8 cellular contexts compared by ENCODE assay signal in genomic region chr3:52246264-52246620, GRCh38. TPM values are rescaled to one million over a fixed set of nuclear protein-coding genes. Genes with fewer than 3 reads are reported as not detected.
A peak's percentile ranks its signal among the peaks of the same experiment; 100 is the strongest.
DNase-seq lines count a peak whose midpoint lies in the region; ATAC-seq, FAIRE-seq and TF ChIP-seq lines count a peak whose summit lies in the region.

No MANE protein-coding gene starts in this region.

- H3K4me2 ChIP-seq in A549, result peak overlapping the region; percentile 97

- ATAC-seq in A549 (peak; percentile 25 to 49; a peak in 4 of 6 replicates), GM19463 (IDR thresholded peaks at IDR 0.05; ENCODE audit: unreplicated experiment) (no peak)

- H3K9me3 ChIP-seq in A549 (no peaks in the 10 kb centered on the region), HUES6 (ENCODE audit: control insufficient read depth, insufficient read depth, low read depth, low read length) (peaks cover 5% of the 10 kb centered on the region; the same call in 1 of the 2 replicates), mucosa of stomach (ENCODE audit: control insufficient read depth, low read length) (no peaks in the 10 kb centered on the region)

- CTCF ChIA-PET in A549 (lab: Yijun Ruan, JAX), result interaction anchor here (1.1 to 4.5 kb wide), 4 partner anchors 14 to 34 kb away, joined by 3 to 26 read pairs (median 6); no protein-coding TSS in a partner anchor

- FAIRE-seq in A549 (lab: Jason Lieb, UNC), result no peak

- peaks cover 32% of the 10 kb centered on the region for H3K27me3 ChIP-seq in HUES6 (ENCODE audit: control insufficient read depth, insufficient read depth, low read length)
- no peaks in the 10 kb centered on the region for H3K27me3 ChIP-seq in mucosa of stomach (ENCODE audit: control insufficient read depth, insufficient read depth, low read length)

- WGBS in A549 (ENCODE audit: missing lambda C conversion rate), result 56% methylated on average over 7 of the region's 8 CpGs

- TF ChIP-seq POLR2A in A549 (IDR thresholded peaks at IDR 0.05; ENCODE audit: low read length), result no peak

- H3K36me3 ChIP-seq in HUES6 (ENCODE audit: control insufficient read depth, insufficient read depth, low read length), result peaks cover 15% of the 10 kb centered on the region
- no peaks in the 10 kb centered on the region for H3K36me3 ChIP-seq in mucosa of stomach (ENCODE audit: control insufficient read depth, insufficient read depth, low read length)

- H3K9ac ChIP-seq in HUES6 (ENCODE audit: low read length) (peak overlapping the region; percentile 42), mucosa of stomach (ENCODE audit: low read length) (peak overlapping the region; percentile 67)

- DNase-seq in A549 (ENCODE audit: low read depth in 1 of 2, low spot score in 1 of 2) (no peak), choroid plexus epithelial cell (ENCODE audit: low read depth) (no peak), EL (no peak), AG08395 (ENCODE audit: low spot score) (no peak), hippocampal formation (lab: John Stamatoyannopoulos, UW) (no peak)

- POLR2A ChIA-PET in A549 (lab: Yijun Ruan, JAX), result interaction anchor here (1.9 kb wide), 1 partner anchor 32 kb away, joined by 10 read pairs; the partner anchor contains the start of gene WDR82

- TF ChIP-seq CTCF in A549 (IDR thresholded peaks at IDR 0.05) (no peak), choroid plexus epithelial cell (conservative IDR thresholded peaks at IDR 0.05; ENCODE audit: low read depth, low read length) (no peak)

- TF ChIP-seq EP300 in A549 (IDR thresholded peaks at IDR 0.05), result no peak

- H3K4me3 ChIP-seq in A549 (peak overlapping the region; percentile 71), HUES6 (ENCODE audit: low read depth, low read length) (peak overlapping the region; percentile 59), choroid plexus epithelial cell (ENCODE audit: low read depth, low read length) (peak overlapping the region; percentile 65), mucosa of stomach (ENCODE audit: low read length) (peak overlapping the region; percentile 33)

- peak overlapping the region; percentile 83 to 93 for H3K27ac ChIP-seq in A549
- no peak overlapping the region for H3K27ac ChIP-seq in HUES6 (ENCODE audit: low read depth, low read length)

- H3K4me1 ChIP-seq in A549, result peaks cover 5% of the 10 kb centered on the region; the same call in 2 of the 3 replicates
- H3K4me1 ChIP-seq in HUES6 (ENCODE audit: control insufficient read depth, insufficient read depth, low read length), result peaks cover 11% of the 10 kb centered on the region; the same call in 1 of the 2 replicates
- peaks cover 24% of the 10 kb centered on the region for H3K4me1 ChIP-seq in mucosa of stomach (ENCODE audit: control insufficient read depth, insufficient read depth, low read length)

- no peak for TF ChIP-seq RAD21 in A549 (conservative IDR thresholded peaks at IDR 0.05 in 1 of 2, IDR thresholded peaks at IDR 0.05 in 1 of 2)

TF ChIP-seq in A549, 52 proteins besides CTCF, POLR2A, EP300 and RAD21:
- TF ChIP-seq KDM1A (IDR thresholded peaks at IDR 0.05; ENCODE audit: low read depth) (no peak), CBX8 (IDR thresholded peaks at IDR 0.05) (no peak), ZNF302 (CRISPR knock-in tag; IDR thresholded peaks at IDR 0.05) (no peak), GATA3 (IDR thresholded peaks at IDR 0.05; ENCODE audit: borderline replicate concordance) (no peak), RARB (CRISPR knock-in tag; IDR thresholded peaks at IDR 0.05) (no peak), EHMT2 (IDR thresholded peaks at IDR 0.05; ENCODE audit: low read depth) (no peak), CEBPB (IDR thresholded peaks at IDR 0.05) (no peak), SREBF2 (IDR thresholded peaks at IDR 0.05) (no peak), POLR2AphosphoS2 (conservative IDR thresholded peaks at IDR 0.05; ENCODE audit: low read length) (no peak), HOXA7 (CRISPR knock-in tag; IDR thresholded peaks at IDR 0.05) (no peak), NPAS2 (CRISPR knock-in tag; IDR thresholded peaks at IDR 0.05; ENCODE audit: borderline replicate concordance) (no peak), BHLHE40 (IDR thresholded peaks at IDR 0.05; ENCODE audit: low read depth, low read length) (no peak)
- TF ChIP-seq, protein P1, sequence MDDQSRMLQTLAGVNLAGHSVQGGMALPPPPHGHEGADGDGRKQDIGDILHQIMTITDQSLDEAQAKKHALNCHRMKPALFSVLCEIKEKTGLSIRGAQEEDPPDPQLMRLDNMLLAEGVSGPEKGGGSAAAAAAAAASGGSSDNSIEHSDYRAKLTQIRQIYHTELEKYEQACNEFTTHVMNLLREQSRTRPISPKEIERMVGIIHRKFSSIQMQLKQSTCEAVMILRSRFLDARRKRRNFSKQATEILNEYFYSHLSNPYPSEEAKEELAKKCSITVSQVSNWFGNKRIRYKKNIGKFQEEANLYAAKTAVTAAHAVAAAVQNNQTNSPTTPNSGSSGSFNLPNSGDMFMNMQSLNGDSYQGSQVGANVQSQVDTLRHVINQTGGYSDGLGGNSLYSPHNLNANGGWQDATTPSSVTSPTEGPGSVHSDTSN (IDR thresholded peaks at IDR 0.05), result no peak
- TF ChIP-seq, protein P2, sequence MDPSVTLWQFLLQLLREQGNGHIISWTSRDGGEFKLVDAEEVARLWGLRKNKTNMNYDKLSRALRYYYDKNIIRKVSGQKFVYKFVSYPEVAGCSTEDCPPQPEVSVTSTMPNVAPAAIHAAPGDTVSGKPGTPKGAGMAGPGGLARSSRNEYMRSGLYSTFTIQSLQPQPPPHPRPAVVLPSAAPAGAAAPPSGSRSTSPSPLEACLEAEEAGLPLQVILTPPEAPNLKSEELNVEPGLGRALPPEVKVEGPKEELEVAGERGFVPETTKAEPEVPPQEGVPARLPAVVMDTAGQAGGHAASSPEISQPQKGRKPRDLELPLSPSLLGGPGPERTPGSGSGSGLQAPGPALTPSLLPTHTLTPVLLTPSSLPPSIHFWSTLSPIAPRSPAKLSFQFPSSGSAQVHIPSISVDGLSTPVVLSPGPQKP (IDR thresholded peaks at IDR 0.05; ENCODE audit: low read depth, low read length), result no peak

RNA-seq across cellular contexts. Expression of gene PPM1M, which starts 0.7 kb away (rescaled TPM):
- 6.3 and 8.8 TPM in 2 replicates for polyA plus RNA-seq in A549 (2011; rRNA removed)
- 6.3 and 6.6 TPM in 2 replicates for polyA plus RNA-seq in A549 (2012; cell fraction: cytosol; rRNA removed)
- polyA plus RNA-seq in A549 (2012; cell fraction: nucleus; rRNA removed), result 12.4 and 13.8 TPM in 2 replicates
- 5.8 to 8.0 TPM (median 5.9 TPM) in 3 replicates for polyA plus RNA-seq in A549 (2017; fragmentation: RNase III; extraction: RNeasy Plus Mini Kit Qiagen cat#74134 plus additional on column Dnase treatment)
- 6.3 and 7.6 TPM in 2 replicates for polyA minus RNA-seq in A549 (2011; rRNA and poly(A)+ RNA removed)

RNA-seq across cellular contexts. Expression of gene TWF2, which starts 7.3 kb away (rescaled TPM):
- polyA plus RNA-seq in A549 (2011; rRNA removed), result 36.8 and 46.3 TPM in 2 replicates
- 102 and 123 TPM in 2 replicates for polyA plus RNA-seq in A549 (2012; cell fraction: cytosol; rRNA removed)
- polyA plus RNA-seq in A549 (2012; cell fraction: nucleus; rRNA removed), result 130 and 152 TPM in 2 replicates
- polyA plus RNA-seq in A549 (2017; fragmentation: RNase III; extraction: RNeasy Plus Mini Kit Qiagen cat#74134 plus additional on column Dnase treatment), result 50.5 to 55.4 TPM (median 53.6 TPM) in 3 replicates
- polyA minus RNA-seq in A549 (2011; rRNA and poly(A)+ RNA removed), result 32.6 and 42.2 TPM in 2 replicates

RNA-seq across cellular contexts. Expression of gene TLR9, which starts 20.8 kb away (rescaled TPM):
- polyA plus RNA-seq in A549 (2011; rRNA removed) (0.04 and 0.12 TPM in 2 replicates), A549 (2017; fragmentation: RNase III; extraction: RNeasy Plus Mini Kit Qiagen cat#74134 plus additional on column Dnase treatment) (not detected in 3 replicates)
- not detected in 2 replicates for polyA plus RNA-seq in A549 (2012; cell fraction: cytosol; rRNA removed)
- 0.18 and 0.48 TPM in 2 replicates for polyA plus RNA-seq in A549 (2012; cell fraction: nucleus; rRNA removed)
- polyA minus RNA-seq in A549 (2011; rRNA and poly(A)+ RNA removed), result 0.10 TPM in 1 of 2 replicates, not detected in the other

RNA-seq across cellular contexts. Expression of gene WDR82, which starts 32.2 kb away (rescaled TPM):
- polyA plus RNA-seq in A549 (2011; rRNA removed), result 52.7 and 58.5 TPM in 2 replicates
- 22.9 and 30.7 TPM in 2 replicates for polyA plus RNA-seq in A549 (2012; cell fraction: cytosol; rRNA removed)
- polyA plus RNA-seq in A549 (2012; cell fraction: nucleus; rRNA removed), result 9.2 and 12.6 TPM in 2 replicates
- 50.6 to 53.8 TPM (median 52.4 TPM) in 3 replicates for polyA plus RNA-seq in A549 (2017; fragmentation: RNase III; extraction: RNeasy Plus Mini Kit Qiagen cat#74134 plus additional on column Dnase treatment)
- 42.8 and 42.9 TPM in 2 replicates for polyA minus RNA-seq in A549 (2011; rRNA and poly(A)+ RNA removed)

RNA-seq across cellular contexts. Expression of gene GLYCTK, which starts 41.4 kb away (rescaled TPM):
- polyA plus RNA-seq in A549 (2011; rRNA removed), result 4.4 and 5.7 TPM in 2 replicates
- 13.5 and 15.6 TPM in 2 replicates for polyA plus RNA-seq in A549 (2012; cell fraction: cytosol; rRNA removed)
- 38.4 and 44.2 TPM in 2 replicates for polyA plus RNA-seq in A549 (2012; cell fraction: nucleus; rRNA removed)
- polyA plus RNA-seq in A549 (2017; fragmentation: RNase III; extraction: RNeasy Plus Mini Kit Qiagen cat#74134 plus additional on column Dnase treatment), result 4.6 to 5.1 TPM (median 4.9 TPM) in 3 replicates
- 7.2 and 8.5 TPM in 2 replicates for polyA minus RNA-seq in A549 (2011; rRNA and poly(A)+ RNA removed)
